In the genomic region with DNA sequence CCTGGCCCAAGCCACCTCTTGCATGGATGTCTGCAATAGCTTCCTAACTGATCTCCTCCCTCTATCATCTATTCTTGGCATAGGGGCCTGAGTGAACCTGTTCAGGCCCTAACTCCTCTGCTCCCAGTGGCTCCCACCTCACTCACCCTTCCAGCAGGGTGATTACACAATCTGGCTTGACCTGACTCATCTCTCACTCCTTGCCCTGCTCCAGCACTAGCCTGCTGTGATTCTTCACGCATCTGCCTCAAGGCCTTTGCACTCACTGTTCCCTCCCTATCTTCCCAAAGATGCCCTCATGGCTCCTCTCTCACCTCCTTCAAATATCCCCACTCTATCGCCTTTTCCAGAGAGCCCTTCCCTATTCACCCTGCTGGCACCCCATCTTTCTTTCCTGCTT, we compare ENCODE assay signal across 1 cellular context.
TF ChIP-seq lines count a peak whose summit lies in the region.

No MANE protein-coding gene starts in this region.

TF ChIP-seq in HepG2, 621 proteins besides CTCF, POLR2A, EP300 and RAD21:
- TF ChIP-seq FOSL2 (CRISPR knock-in tag; IDR thresholded peaks at IDR 0.05) (peak; percentile 75), CEBPB (IDR thresholded peaks at IDR 0.05; ENCODE audit: borderline replicate concordance, low read depth, low read length) (peak; percentile 82), CEBPG (CRISPR knock-in tag; IDR thresholded peaks at IDR 0.05) (peak; percentile 54), ZBTB3 (CRISPR knock-in tag; IDR thresholded peaks at IDR 0.05; ENCODE audit: borderline replicate concordance, low read depth) (no peak)
TF ChIP-seq in HepG2: peak in this region for 3.
